Comparison of ENCODE assay signal across 1 cellular context in genomic region chr5:179346401-179346800, GRCh38.
TF ChIP-seq lines count a peak whose summit lies in the region.

No MANE protein-coding gene starts in this region.

TF ChIP-seq in IMR-90, 13 proteins besides CTCF, POLR2A, EP300 and RAD21 (continued from another document):
- TF ChIP-seq USF2 (IDR thresholded peaks at IDR 0.05; ENCODE audit: low read depth, low read length) (no peak), MXI1 (IDR thresholded peaks at IDR 0.05; ENCODE audit: borderline replicate concordance, low read depth, low read length) (no peak), SMC3 (IDR thresholded peaks at IDR 0.05; ENCODE audit: low read depth, low read length) (no peak), RFX5 (IDR thresholded peaks at IDR 0.05; ENCODE audit: low read depth, low read length) (no peak), RCOR1 (IDR thresholded peaks at IDR 0.05; ENCODE audit: insufficient replicate concordance, low read length) (no peak), MAFK (IDR thresholded peaks at IDR 0.05; ENCODE audit: low read depth, low read length) (no peak)
